1 cellular context compared by ENCODE assay signal in the genomic region with DNA sequence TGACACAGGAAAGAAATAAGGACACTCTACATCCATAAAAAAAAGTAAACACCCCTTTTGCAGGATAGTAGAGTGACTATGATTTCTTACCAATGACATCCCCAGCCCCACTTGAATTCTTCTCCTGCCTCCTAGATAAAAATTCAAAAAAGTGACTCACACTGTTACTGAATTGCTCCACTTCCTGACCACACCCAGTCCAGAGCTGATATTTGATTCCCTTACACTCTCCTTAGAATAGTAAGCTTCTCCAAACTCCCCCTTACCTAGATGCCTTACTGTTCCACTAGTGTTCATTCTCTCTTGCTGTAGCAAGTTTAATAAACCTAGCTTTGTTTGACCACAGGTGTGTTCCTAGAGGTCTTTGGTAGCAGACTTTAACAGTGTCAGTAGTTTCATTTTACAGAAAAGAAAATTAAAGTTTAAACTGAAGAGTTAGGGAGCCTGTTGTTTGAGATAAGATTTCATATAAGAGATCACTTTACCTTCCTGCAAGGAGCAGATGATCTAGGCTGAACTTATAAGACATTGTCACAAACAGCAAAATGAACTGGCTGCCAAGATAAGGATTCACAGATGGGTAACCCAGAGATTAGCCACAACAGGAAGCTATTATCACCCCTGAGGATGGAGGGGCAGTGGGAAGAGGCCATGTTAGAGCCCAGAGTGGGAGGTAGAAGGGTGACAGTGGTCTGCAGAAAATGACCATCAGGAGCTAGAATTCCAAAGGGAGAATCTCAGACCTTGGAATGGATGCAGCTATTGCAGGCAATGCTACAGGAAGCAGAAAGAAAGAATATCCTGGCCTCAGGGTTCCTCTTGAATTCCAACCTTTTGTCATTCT.
TF ChIP-seq lines count a peak whose summit lies in the region.

No MANE protein-coding gene starts in this region.

TF ChIP-seq in K562, 482 proteins besides CTCF, POLR2A, EP300 and RAD21 (continued from another document and continues in another):
- TF ChIP-seq, protein P1, sequence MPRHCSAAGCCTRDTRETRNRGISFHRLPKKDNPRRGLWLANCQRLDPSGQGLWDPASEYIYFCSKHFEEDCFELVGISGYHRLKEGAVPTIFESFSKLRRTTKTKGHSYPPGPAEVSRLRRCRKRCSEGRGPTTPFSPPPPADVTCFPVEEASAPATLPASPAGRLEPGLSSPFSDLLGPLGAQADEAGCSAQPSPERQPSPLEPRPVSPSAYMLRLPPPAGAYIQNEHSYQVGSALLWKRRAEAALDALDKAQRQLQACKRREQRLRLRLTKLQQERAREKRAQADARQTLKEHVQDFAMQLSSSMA (CRISPR knock-in tag; IDR thresholded peaks at IDR 0.05): no peak
- TF ChIP-seq, protein P2, sequence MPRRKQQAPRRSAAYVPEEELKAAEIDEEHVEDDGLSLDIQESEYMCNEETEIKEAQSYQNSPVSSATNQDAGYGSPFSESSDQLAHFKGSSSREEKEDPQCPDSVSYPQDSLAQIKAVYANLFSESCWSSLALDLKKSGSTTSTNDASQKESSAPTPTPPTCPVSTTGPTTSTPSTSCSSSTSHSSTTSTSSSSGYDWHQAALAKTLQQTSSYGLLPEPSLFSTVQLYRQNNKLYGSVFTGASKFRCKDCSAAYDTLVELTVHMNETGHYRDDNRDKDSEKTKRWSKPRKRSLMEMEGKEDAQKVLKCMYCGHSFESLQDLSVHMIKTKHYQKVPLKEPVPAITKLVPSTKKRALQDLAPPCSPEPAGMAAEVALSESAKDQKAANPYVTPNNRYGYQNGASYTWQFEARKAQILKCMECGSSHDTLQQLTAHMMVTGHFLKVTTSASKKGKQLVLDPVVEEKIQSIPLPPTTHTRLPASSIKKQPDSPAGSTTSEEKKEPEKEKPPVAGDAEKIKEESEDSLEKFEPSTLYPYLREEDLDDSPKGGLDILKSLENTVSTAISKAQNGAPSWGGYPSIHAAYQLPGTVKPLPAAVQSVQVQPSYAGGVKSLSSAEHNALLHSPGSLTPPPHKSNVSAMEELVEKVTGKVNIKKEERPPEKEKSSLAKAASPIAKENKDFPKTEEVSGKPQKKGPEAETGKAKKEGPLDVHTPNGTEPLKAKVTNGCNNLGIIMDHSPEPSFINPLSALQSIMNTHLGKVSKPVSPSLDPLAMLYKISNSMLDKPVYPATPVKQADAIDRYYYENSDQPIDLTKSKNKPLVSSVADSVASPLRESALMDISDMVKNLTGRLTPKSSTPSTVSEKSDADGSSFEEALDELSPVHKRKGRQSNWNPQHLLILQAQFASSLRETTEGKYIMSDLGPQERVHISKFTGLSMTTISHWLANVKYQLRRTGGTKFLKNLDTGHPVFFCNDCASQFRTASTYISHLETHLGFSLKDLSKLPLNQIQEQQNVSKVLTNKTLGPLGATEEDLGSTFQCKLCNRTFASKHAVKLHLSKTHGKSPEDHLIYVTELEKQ (CRISPR knock-in tag; IDR thresholded peaks at IDR 0.05): no peak
- TF ChIP-seq TOE1 (IDR thresholded peaks at IDR 0.05; ENCODE audit: borderline replicate concordance): no peak
- TF ChIP-seq TOE1 (CRISPR knock-in tag; IDR thresholded peaks at IDR 0.05; ENCODE audit: borderline replicate concordance, low read depth): no peak
- no peak for TF ChIP-seq SREBF2 (CRISPR knock-in tag; IDR thresholded peaks at IDR 0.05)
- peak; percentile 63; the same call in 1 of the 2 replicates for TF ChIP-seq CHAMP1 (IDR thresholded peaks at IDR 0.05)
- 0 out of 2 replicates have a peak, but pooled peaks have one; percentile 37 for TF ChIP-seq BHLHE40 (IDR thresholded peaks at IDR 0.05; ENCODE audit: low read length)
- TF ChIP-seq RBFOX2 (IDR thresholded peaks at IDR 0.05; ENCODE audit: low read depth, low read length): 0 out of 2 replicates have a peak, but pooled peaks have one; percentile 17
- peak; percentile 5 for TF ChIP-seq ZFP36 (IDR thresholded peaks at IDR 0.05; ENCODE audit: low read depth, low read length, partially characterized antibody)
- TF ChIP-seq MTA1 (IDR thresholded peaks at IDR 0.05; ENCODE audit: borderline replicate concordance): peak; percentile 89
- no peak for TF ChIP-seq REST (CRISPR knock-in tag; IDR thresholded peaks at IDR 0.05; ENCODE audit: low read depth)
- TF ChIP-seq ADNP (tag; IDR thresholded peaks at IDR 0.05): no peak
- no peak for TF ChIP-seq MTF1 (CRISPR knock-in tag; IDR thresholded peaks at IDR 0.05; ENCODE audit: borderline replicate concordance)
- no peak for TF ChIP-seq NR2F6 (CRISPR knock-in tag; IDR thresholded peaks at IDR 0.05)
- no peak for TF ChIP-seq CBFB (CRISPR knock-in tag; IDR thresholded peaks at IDR 0.05)
- peak; percentile 27 to 67; a peak in 3 of 4 replicates for TF ChIP-seq MAZ (CRISPR knock-in tag; conservative IDR thresholded peaks at IDR 0.05 in 1 of 2, IDR thresholded peaks at IDR 0.05 in 1 of 2)
- TF ChIP-seq HOMEZ (CRISPR knock-in tag; IDR thresholded peaks at IDR 0.05): no peak
- TF ChIP-seq MEIS2 (IDR thresholded peaks at IDR 0.05; ENCODE audit: partially characterized antibody): peak; percentile 64
- no peak for TF ChIP-seq ZNF143 (CRISPR knock-in tag; IDR thresholded peaks at IDR 0.05)
- peak; percentile 82 for TF ChIP-seq ZNF3 (CRISPR knock-in tag; IDR thresholded peaks at IDR 0.05)
- no peak for TF ChIP-seq U2AF1 (optimal IDR thresholded peaks at IDR 0.05; ENCODE audit: low read depth, low read length)
- TF ChIP-seq NCOR1 (IDR thresholded peaks at IDR 0.05): peak; percentile 95
- TF ChIP-seq LEF1 (IDR thresholded peaks at IDR 0.05): peak; percentile 95
- peak; percentile 17; the same call in 1 of the 2 replicates for TF ChIP-seq MITF (IDR thresholded peaks at IDR 0.05)
- TF ChIP-seq MED1 (CRISPR knock-in tag; IDR thresholded peaks at IDR 0.05; ENCODE audit: borderline replicate concordance): no peak
- TF ChIP-seq NCOA4 (IDR thresholded peaks at IDR 0.05; ENCODE audit: partially characterized antibody): no peak
- TF ChIP-seq, protein P3, sequence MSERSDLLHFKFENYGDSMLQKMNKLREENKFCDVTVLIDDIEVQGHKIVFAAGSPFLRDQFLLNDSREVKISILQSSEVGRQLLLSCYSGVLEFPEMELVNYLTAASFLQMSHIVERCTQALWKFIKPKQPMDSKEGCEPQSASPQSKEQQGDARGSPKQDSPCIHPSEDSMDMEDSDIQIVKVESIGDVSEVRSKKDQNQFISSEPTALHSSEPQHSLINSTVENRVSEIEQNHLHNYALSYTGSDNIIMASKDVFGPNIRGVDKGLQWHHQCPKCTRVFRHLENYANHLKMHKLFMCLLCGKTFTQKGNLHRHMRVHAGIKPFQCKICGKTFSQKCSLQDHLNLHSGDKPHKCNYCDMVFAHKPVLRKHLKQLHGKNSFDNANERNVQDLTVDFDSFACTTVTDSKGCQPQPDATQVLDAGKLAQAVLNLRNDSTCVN (CRISPR knock-in tag; IDR thresholded peaks at IDR 0.05): no peak
- peak; percentile 71 for TF ChIP-seq ZNF79 (CRISPR knock-in tag; IDR thresholded peaks at IDR 0.05; ENCODE audit: low read depth)
- TF ChIP-seq ZNF444 (CRISPR knock-in tag; IDR thresholded peaks at IDR 0.05): 0 out of 2 replicates have a peak, but pooled peaks have one; percentile 12
- no peak for TF ChIP-seq ILK (tag; IDR thresholded peaks at IDR 0.05; ENCODE audit: borderline replicate concordance, low read depth)
- no peak for TF ChIP-seq MTA3 (IDR thresholded peaks at IDR 0.05; ENCODE audit: borderline replicate concordance)
- peak; percentile 92 for TF ChIP-seq MTA2 (IDR thresholded peaks at IDR 0.05; ENCODE audit: low read depth)
- TF ChIP-seq TAL1 (IDR thresholded peaks at IDR 0.05): peak; percentile 95
- TF ChIP-seq FOXK1 (CRISPR knock-in tag; IDR thresholded peaks at IDR 0.05; ENCODE audit: borderline replicate concordance): no peak
- no peak for TF ChIP-seq ZNF561 (CRISPR knock-in tag; conservative IDR thresholded peaks at IDR 0.05)
- TF ChIP-seq NR2C1 (IDR thresholded peaks at IDR 0.05): peak; percentile 6; the same call in 1 of the 2 replicates
- TF ChIP-seq NR2C1 (tag; IDR thresholded peaks at IDR 0.05): peak; percentile 44; the same call in 1 of the 2 replicates
- no peak for TF ChIP-seq ID3 (CRISPR knock-in tag; IDR thresholded peaks at IDR 0.05)
- peak; percentile 50; the same call in 1 of the 2 replicates for TF ChIP-seq ID3 (tag; IDR thresholded peaks at IDR 0.05)
- no peak for TF ChIP-seq SP1 (CRISPR knock-in tag; IDR thresholded peaks at IDR 0.05)
- no peak for TF ChIP-seq ZNF24 (IDR thresholded peaks at IDR 0.05)
- TF ChIP-seq SNRNP70 (optimal IDR thresholded peaks at IDR 0.05; ENCODE audit: low read depth, low read length): no peak
- TF ChIP-seq ZKSCAN3 (CRISPR knock-in tag; IDR thresholded peaks at IDR 0.05): no peak
- peak; percentile 95 for TF ChIP-seq GATAD2A (IDR thresholded peaks at IDR 0.05)
- no peak for TF ChIP-seq NR4A1 (CRISPR knock-in tag; IDR thresholded peaks at IDR 0.05)
- peak; percentile 81 for TF ChIP-seq NR4A1 (tag; IDR thresholded peaks at IDR 0.05)
- no peak for TF ChIP-seq BRCA1 (IDR thresholded peaks at IDR 0.05)
- TF ChIP-seq BRCA1 (CRISPR knock-in tag; IDR thresholded peaks at IDR 0.05): no peak
